11 cellular contexts compared by ENCODE assay signal in the genomic region with DNA sequence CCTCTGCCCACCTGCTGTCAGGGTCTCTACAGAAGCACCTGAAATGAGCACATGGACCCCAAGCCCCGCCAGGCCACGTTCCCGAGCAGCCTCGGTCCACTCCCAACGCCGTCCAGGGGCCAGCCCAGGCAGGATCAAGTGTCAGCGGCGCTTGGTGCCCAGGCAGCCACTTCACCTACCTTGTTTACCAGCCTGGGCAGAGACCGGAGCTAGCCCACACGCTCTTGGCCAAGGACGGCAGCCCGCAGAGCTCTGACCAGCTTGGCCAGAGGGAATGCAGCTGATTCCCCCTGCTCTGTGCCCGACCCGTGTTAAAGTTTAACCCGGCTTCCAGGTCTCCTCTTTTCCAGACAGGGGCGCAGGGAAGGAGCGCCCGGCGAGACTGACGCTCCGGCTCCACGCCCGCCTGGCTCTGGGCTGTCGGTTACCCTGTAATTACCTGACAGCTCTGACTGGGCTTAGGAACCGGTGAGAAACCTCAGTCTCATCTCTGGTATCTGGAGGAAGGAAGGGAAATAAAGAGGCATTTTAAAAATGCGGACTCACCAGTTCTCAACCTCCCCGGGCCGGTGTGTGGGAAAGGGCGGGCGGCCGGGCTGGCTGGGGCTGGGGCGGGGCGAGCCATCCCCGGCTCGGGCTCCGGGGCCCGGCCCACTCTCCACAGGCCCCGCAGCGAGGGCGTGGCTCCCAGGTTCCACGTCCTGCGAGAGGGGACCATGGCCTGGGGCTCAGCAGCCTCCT. TPM values are rescaled to one million over a fixed set of nuclear protein-coding genes. Genes with fewer than 3 reads are reported as not detected.
DNase-seq lines count a peak whose midpoint lies in the region; ATAC-seq and TF ChIP-seq lines count a peak whose summit lies in the region.
"Had no signal": no experiment of that assay in that cellular context is flagged by ENCODE, and none has a peak within 500 bp of the region (broad histone marks: within the 10 kb centered on the region; RNA-seq: fewer than 3 reads in every experiment).

No MANE protein-coding gene starts in this region.

- H3K9ac ChIP-seq in iPS-20b (ENCODE audit: low read depth, low read length) = no peak overlapping the region

- no peaks in the 10 kb centered on the region for H3K36me3 Mint-ChIP-seq in WTC11

- no peak overlapping the region for H3K27ac ChIP-seq in iPS-20b (ENCODE audit: low read length)
- peak overlapping the region; percentile 79 for H3K27ac ChIP-seq in psoas muscle
- H3K27ac ChIP-seq in effector memory CD4-positive, alpha-beta T cell (ENCODE audit: insufficient read depth, low read length, poor library complexity, severe bottlenecking) = no peak overlapping the region

- H3K27ac Mint-ChIP-seq in WTC11 = peak overlapping the region; percentile 60
- H3K27ac Mint-ChIP-seq: activated T-cell treated with anti-CD3 and anti-CD28 coated beads, Interleukin-2, amount 50 U/mL, for 72 hours had no signal

- 38 to 50% (median 49%) methylated on average over 39 to 42 of the region's 42 CpGs for WGBS in psoas muscle, 3 donors

- DNase-seq in HK-2 (ENCODE audit: unreplicated experiment) (peak; percentile 86), WTC11 (ENCODE audit: low spot score) (peak; percentile 67), psoas muscle (peak; percentile 49 to 73), GM19240 (ENCODE audit: insufficient read length, low spot score) (no peak), NCI-H1694 treated with DMSO at 0.1 percent for 48 hours (lab: John Stamatoyannopoulos, UW) (no peak)
- DNase-seq in effector memory CD4-positive, alpha-beta T cell = no peak
- DNase-seq: activated T-cell treated with anti-CD3 and anti-CD28 coated beads, Interleukin-2, amount 50 U/mL, for 72 hours; cortex of kidney; NCI-H1105 treated with DMSO at 0.1 percent for 48 hours had no signal

- H3K27me3 ChIP-seq in iPS-20b (ENCODE audit: insufficient read depth, low read length) (peaks cover 36% of the 10 kb centered on the region), psoas muscle (ENCODE audit: insufficient read depth in 3 of 3, low read length in 2 of 3) (no peaks in the 10 kb centered on the region)
- no peaks in the 10 kb centered on the region for H3K27me3 ChIP-seq in effector memory CD4-positive, alpha-beta T cell (replicated peaks; ENCODE audit: control insufficient read depth, insufficient read depth, low read length, poor library complexity, severe bottlenecking)

- H3K27me3 Mint-ChIP-seq in WTC11 (ENCODE audit: low read depth) = peaks cover 30% of the 10 kb centered on the region

- H3K4me3 ChIP-seq in iPS-20b (ENCODE audit: low read length) (peak overlapping the region; percentile 48; the same call in 1 of the 2 replicates), psoas muscle (peak overlapping the region; percentile 54)
- no peak overlapping the region for H3K4me3 ChIP-seq in effector memory CD4-positive, alpha-beta T cell (ENCODE audit: insufficient read depth, low read depth, low read length, poor library complexity, severe bottlenecking)

- TF ChIP-seq CTCF in WTC11 (IDR thresholded peaks at IDR 0.05) (no peak), psoas muscle (IDR thresholded peaks at IDR 0.05) (no peak)

- H3K4me1 ChIP-seq in iPS-20b (ENCODE audit: insufficient read depth, low read length) (peaks cover 22% of the 10 kb centered on the region), psoas muscle (peaks cover 47% of the 10 kb centered on the region)
- peaks cover 8% of the 10 kb centered on the region for H3K4me1 ChIP-seq in effector memory CD4-positive, alpha-beta T cell (ENCODE audit: control insufficient read depth, insufficient read depth, low read length, poor library complexity, severe bottlenecking)

- CTCF ChIA-PET in WTC11 (lab: Charles Lee) = interaction anchor here (0.6 to 10.8 kb wide), 8 partner anchors 15 to 180 kb away, joined by 3 to 120 read pairs (median 3); no protein-coding TSS in a partner anchor

- H3K36me3 ChIP-seq in iPS-20b (ENCODE audit: insufficient read depth, low read depth, low read length) (no peaks in the 10 kb centered on the region), psoas muscle (ENCODE audit: insufficient read depth in 1 of 2, low read depth in 1 of 2) (no peaks in the 10 kb centered on the region)
- no peaks in the 10 kb centered on the region for H3K36me3 ChIP-seq in effector memory CD4-positive, alpha-beta T cell (ENCODE audit: control insufficient read depth, insufficient read depth, low read length)

- peaks cover 55% of the 10 kb centered on the region for H3K4me1 Mint-ChIP-seq in WTC11

- H3K4me3 Mint-ChIP-seq in WTC11 = peak overlapping the region; percentile 59
- H3K4me3 Mint-ChIP-seq: activated T-cell treated with anti-CD3 and anti-CD28 coated beads, Interleukin-2, amount 50 U/mL, for 72 hours had no signal

- peak; percentile 42 for ATAC-seq in WTC11
- peak; percentile 68 to 86 (median 73) for ATAC-seq in psoas muscle
- ATAC-seq in GM21825 (IDR thresholded peaks at IDR 0.05; ENCODE audit: unreplicated experiment) = no peak
- ATAC-seq: activated T-cell treated with anti-CD3 and anti-CD28 coated beads, Interleukin-2, amount 50 U/mL, for 72 hours had no signal

- intact Hi-C loops in psoas muscle (cut with DNase I) = loop anchor here (5.0 kb wide), 1 partner anchor 65 kb away; no protein-coding TSS in a partner anchor

- POLR2A ChIA-PET in WTC11 (lab: Charles Lee) = no interaction called here

- no peaks in the 10 kb centered on the region for H3K9me3 Mint-ChIP-seq in WTC11
- H3K9me3 Mint-ChIP-seq: activated T-cell treated with anti-CD3 and anti-CD28 coated beads, Interleukin-2, amount 50 U/mL, for 72 hours had no signal

- H3K9me3 ChIP-seq in iPS-20b (ENCODE audit: insufficient read depth, low read depth, low read length) = no peaks in the 10 kb centered on the region
- no peaks in the 10 kb centered on the region for H3K9me3 ChIP-seq in psoas muscle
- H3K9me3 ChIP-seq in effector memory CD4-positive, alpha-beta T cell (ENCODE audit: control insufficient read depth, low read length) = no peaks in the 10 kb centered on the region

TF ChIP-seq in WTC11, 78 proteins besides CTCF, POLR2A, EP300 and RAD21:
- 0 out of 2 replicates have a peak, but pooled peaks have one; percentile 24 for TF ChIP-seq GABPB1 (CRISPR knock-in tag; IDR thresholded peaks at IDR 0.05)
- TF ChIP-seq, protein P1, sequence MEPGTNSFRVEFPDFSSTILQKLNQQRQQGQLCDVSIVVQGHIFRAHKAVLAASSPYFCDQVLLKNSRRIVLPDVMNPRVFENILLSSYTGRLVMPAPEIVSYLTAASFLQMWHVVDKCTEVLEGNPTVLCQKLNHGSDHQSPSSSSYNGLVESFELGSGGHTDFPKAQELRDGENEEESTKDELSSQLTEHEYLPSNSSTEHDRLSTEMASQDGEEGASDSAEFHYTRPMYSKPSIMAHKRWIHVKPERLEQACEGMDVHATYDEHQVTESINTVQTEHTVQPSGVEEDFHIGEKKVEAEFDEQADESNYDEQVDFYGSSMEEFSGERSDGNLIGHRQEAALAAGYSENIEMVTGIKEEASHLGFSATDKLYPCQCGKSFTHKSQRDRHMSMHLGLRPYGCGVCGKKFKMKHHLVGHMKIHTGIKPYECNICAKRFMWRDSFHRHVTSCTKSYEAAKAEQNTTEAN (CRISPR knock-in tag; IDR thresholded peaks at IDR 0.05) = no peak

RNA-seq across cellular contexts. Expression of a gene that starts 4.6 kb away (rescaled TPM):
- total RNA-seq in WTC11 (2021) = 9.2 to 11.6 TPM (median 10.0 TPM) in 3 replicates
- total RNA-seq in psoas muscle = 10 to 100 TPM in 1 of 4 donors, 1 to 10 TPM in 3; 6.3 to 17.8 (median 7.9) TPM
- polyA plus RNA-seq in psoas muscle = 1 to 10 TPM; 3.1 to 7.5 (median 4.3) TPM

Comparison
In these comparisons a context has a peak if more than half of its experiments do, and no peak if none do; other contexts are left out.
1. DNase-seq: peak in HK-2 (single experiment), WTC11 (single experiment) and psoas muscle (2 of 2); none in GM19240 (single experiment), effector memory CD4-positive, alpha-beta T cell (0 of 3) and NCI-H1694 treated with DMSO at 0.1 percent for 48 hours (single experiment).